ENCODE assay signal across 25 cellular contexts in genomic region chrY:26555015-26555414, GRCh38.
DNase-seq lines count a peak whose midpoint lies in the region; ATAC-seq and TF ChIP-seq lines count a peak whose summit lies in the region.
"Had no signal": no experiment of that assay in that cellular context is flagged by ENCODE, and none has a peak within 500 bp of the region (broad histone marks: within the 10 kb centered on the region; RNA-seq: fewer than 3 reads in every experiment).

No MANE protein-coding gene starts in this region.

- no peak overlapping the region for H3K4me3 Mint-ChIP-seq in WTC11
- H3K4me3 Mint-ChIP-seq: B cell; CD14-positive monocyte; CD4-positive, alpha-beta memory T cell; CD4-positive, alpha-beta T cell; CD4-positive, CD25-positive, alpha-beta regulatory T cell; CD8-positive, alpha-beta memory T cell; CD8-positive, alpha-beta T cell had no signal

- POLR2A ChIA-PET in WTC11 (lab: Charles Lee), result no interaction called here

- no peak for TF ChIP-seq CTCF in WTC11 (IDR thresholded peaks at IDR 0.05)

- no peak for DNase-seq in WTC11 (ENCODE audit: low spot score)
- DNase-seq in stimulated activated CD4-positive, alpha-beta T cell treated with anti-CD3 and anti-CD28 coated beads, Interleukin-15, amount 100 ng/mL, for 24 hours, result no peak
- DNase-seq: 8988T; ACHN; AML-193; BE2C; C1 segment of cervical spinal cord; Caco-2; Calu3; CD4-positive, alpha-beta memory T cell; CD4-positive, alpha-beta T cell; CD4-positive, CD25-positive, alpha-beta regulatory T cell; CD8-positive, alpha-beta memory T cell; CD8-positive, alpha-beta T cell; COR-L47; DMS 273 treated with DMSO at 0.1 percent for 48 hours; DMS153; DMS53; DMS79; DMS79 treated with DMSO at 0.1 percent for 48 hours; DND-41; EL had no signal

- no peak for ATAC-seq in WTC11
- ATAC-seq: A549; CD8-positive, alpha-beta T cell had no signal

- H3K27ac Mint-ChIP-seq in WTC11, result no peak overlapping the region
- H3K27ac Mint-ChIP-seq: B cell; CD14-positive monocyte; CD4-positive, alpha-beta memory T cell; CD4-positive, alpha-beta T cell; CD4-positive, CD25-positive, alpha-beta regulatory T cell; CD8-positive, alpha-beta memory T cell; CD8-positive, alpha-beta T cell had no signal

- H3K27me3 Mint-ChIP-seq in WTC11 (ENCODE audit: low read depth), result no peaks in the 10 kb centered on the region
- H3K27me3 Mint-ChIP-seq: B cell; CD4-positive, alpha-beta memory T cell; CD4-positive, alpha-beta T cell; CD4-positive, CD25-positive, alpha-beta regulatory T cell; CD8-positive, alpha-beta memory T cell had no signal

- H3K4me1 Mint-ChIP-seq in WTC11, result no peaks in the 10 kb centered on the region
- H3K4me1 Mint-ChIP-seq: B cell; CD14-positive monocyte; CD4-positive, alpha-beta memory T cell; CD4-positive, CD25-positive, alpha-beta regulatory T cell; CD8-positive, alpha-beta memory T cell had no signal

- H3K9me3 Mint-ChIP-seq in WTC11, result peaks cover 34% of the 10 kb centered on the region
- H3K9me3 Mint-ChIP-seq: CD14-positive monocyte; CD4-positive, alpha-beta memory T cell had no signal

- H3K36me3 Mint-ChIP-seq in WTC11, result peaks cover 10% of the 10 kb centered on the region
- H3K36me3 Mint-ChIP-seq: CD14-positive monocyte; CD4-positive, alpha-beta memory T cell; CD4-positive, CD25-positive, alpha-beta regulatory T cell; CD8-positive, alpha-beta memory T cell; CD8-positive, alpha-beta T cell had no signal

- CTCF ChIA-PET in WTC11 (lab: Charles Lee), result no interaction called here

TF ChIP-seq in WTC11, 78 proteins besides CTCF, POLR2A, EP300 and RAD21:
- TF ChIP-seq HMGA2 (CRISPR knock-in tag; IDR thresholded peaks at IDR 0.05) (peak; percentile 94; the same call in 1 of the 2 replicates), HMGXB4 (CRISPR knock-in tag; IDR thresholded peaks at IDR 0.05) (no peak)
